In genomic region chr7:36188266-36188665, GRCh38 we compare ENCODE assay signal across 1 cellular context.
A peak's percentile ranks its signal among the peaks of the same experiment; 100 is the strongest.
TF ChIP-seq lines count a peak whose summit lies in the region.

No MANE protein-coding gene starts in this region.

TF ChIP-seq in GM12878, 131 proteins besides CTCF, POLR2A, EP300 and RAD21 (continued from another document):
- TF ChIP-seq IKZF1 (conservative IDR thresholded peaks at IDR 0.05): peak; percentile 50
- no peak for TF ChIP-seq SMARCA5 (IDR thresholded peaks at IDR 0.05)
- TF ChIP-seq MTA2 (IDR thresholded peaks at IDR 0.05; ENCODE audit: low read depth): peak; percentile 37; the same call in 1 of the 2 replicates
